ENCODE assay signal across 24 cellular contexts in the genomic region with DNA sequence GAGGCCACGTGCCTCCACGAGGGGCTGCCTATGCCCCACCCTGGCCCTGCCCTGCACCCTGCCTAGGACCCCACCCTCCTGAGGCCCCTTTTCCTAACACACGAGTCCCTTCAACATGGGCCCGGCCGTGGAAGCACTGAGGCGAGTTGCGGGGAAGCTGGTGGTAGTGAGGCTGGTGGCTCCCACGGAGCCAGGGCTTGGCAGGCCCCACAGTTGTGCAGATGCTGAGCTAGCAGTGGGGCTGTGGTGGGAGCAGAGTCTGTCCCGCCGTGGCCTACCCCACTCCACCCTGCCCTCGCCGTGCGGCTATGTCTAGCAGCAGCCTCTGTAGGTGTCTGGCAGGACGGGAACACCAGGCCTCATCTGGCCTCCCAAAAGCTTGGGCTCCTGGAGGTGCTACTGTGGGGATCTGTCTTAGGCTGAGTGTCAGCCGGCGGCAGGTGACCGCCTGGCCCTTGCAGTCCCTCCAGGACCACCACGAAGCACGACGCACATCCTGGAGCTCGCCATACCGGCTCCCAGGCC. TPM values are rescaled to one million over a fixed set of nuclear protein-coding genes. Genes with fewer than 3 reads are reported as not detected.
"Had no signal": no experiment of that assay in that cellular context is flagged by ENCODE, and none has a peak within 500 bp of the region (broad histone marks: within the 10 kb centered on the region; RNA-seq: fewer than 3 reads in every experiment).

No MANE protein-coding gene starts in this region.

- H3K27ac ChIP-seq: colonic mucosa, esophagus squamous epithelium, lower lobe of right lung, prostate gland, right atrium auricular region, sigmoid colon, suprapubic skin, transverse colon, upper lobe of right lung, uterus had no signal

- H3K27me3 ChIP-seq: colonic mucosa, esophagus squamous epithelium, right atrium auricular region, sigmoid colon, suprapubic skin, transverse colon, upper lobe of right lung, uterus had no signal

- H3K27ac Mint-ChIP-seq: natural killer cell treated with Interleukin-12 subunit alpha and Interleukin-12 subunit beta and Interleukin-15 and Interleukin-18, amount 100 ng/mL, for 72 hours; stimulated activated effector memory CD8-positive, alpha-beta T cell treated with anti-CD3 and anti-CD28 coated beads, Interleukin-12 subunit alpha, Interleukin-12 subunit beta, amount 100 ng/mL, for 72 hours had no signal

- H3K9me3 Mint-ChIP-seq: neural crest cell; stimulated activated naive CD8-positive, alpha-beta T cell treated with anti-CD3 and anti-CD28 coated beads, Interleukin-15, Interleukin-2, amounts not matched to agents 100 ng/mL and 50 ng/mL, for 24 hours had no signal

- H3K9me3 ChIP-seq: prostate gland, upper lobe of right lung, uterus had no signal

- H3K27me3 Mint-ChIP-seq: natural killer cell treated with Interleukin-12 subunit alpha and Interleukin-12 subunit beta and Interleukin-15 and Interleukin-18, amount 100 ng/mL, for 72 hours; stimulated activated naive CD8-positive, alpha-beta T cell treated with anti-CD3 and anti-CD28 coated beads, Interleukin-15, Interleukin-2, amounts not matched to agents 100 ng/mL and 50 ng/mL, for 24 hours had no signal

- H3K4me3 Mint-ChIP-seq: natural killer cell treated with Interleukin-12 subunit alpha and Interleukin-12 subunit beta and Interleukin-15 and Interleukin-18, amount 100 ng/mL, for 72 hours; neural crest cell; stimulated activated effector memory CD8-positive, alpha-beta T cell treated with anti-CD3 and anti-CD28 coated beads, Interleukin-12 subunit alpha, Interleukin-12 subunit beta, amount 100 ng/mL, for 72 hours; stimulated activated naive CD8-positive, alpha-beta T cell treated with anti-CD3 and anti-CD28 coated beads, Interleukin-15, Interleukin-2, amounts not matched to agents 100 ng/mL and 50 ng/mL, for 24 hours had no signal

- FAIRE-seq: endothelial cell of umbilical vein, keratinocyte had no signal

- H3K4me1 ChIP-seq: colonic mucosa, esophagus squamous epithelium, lower lobe of right lung, prostate gland, right atrium auricular region, sigmoid colon, suprapubic skin, transverse colon, upper lobe of right lung, uterus had no signal

- DNase-seq: colonic mucosa; dermis blood vessel endothelial cell; effector memory CD4-positive, alpha-beta T cell; esophagus squamous epithelium; foreskin melanocyte; hypothalamus; left ventricle myocardium superior; lower lobe of right lung; nucleus accumbens; sigmoid colon; stimulated activated CD4-positive, alpha-beta T cell treated with anti-CD3 and anti-CD28 coated beads, Interleukin-2, amount 100 ng/mL, for 24 hours; stimulated activated CD4-positive, alpha-beta T cell treated with anti-CD3 and anti-CD28 coated beads, Interleukin-4, amount 100 ng/mL, for 24 hours; transverse colon; upper lobe of right lung; uterus had no signal

- H3K4me1 Mint-ChIP-seq: neural crest cell; stimulated activated effector memory CD8-positive, alpha-beta T cell treated with anti-CD3 and anti-CD28 coated beads, Interleukin-12 subunit alpha, Interleukin-12 subunit beta, amount 100 ng/mL, for 72 hours had no signal

- H3K36me3 ChIP-seq: colonic mucosa, prostate gland, uterus had no signal

- ATAC-seq: lower lobe of right lung; stimulated activated effector memory CD8-positive, alpha-beta T cell treated with anti-CD3 and anti-CD28 coated beads, Interleukin-12 subunit alpha, Interleukin-12 subunit beta, amount 100 ng/mL, for 72 hours; upper lobe of right lung had no signal

- H3K4me3 ChIP-seq: colonic mucosa, esophagus squamous epithelium, lower lobe of right lung, prostate gland, right atrium auricular region, sigmoid colon, suprapubic skin, transverse colon, upper lobe of right lung, uterus had no signal

RNA-seq across cellular contexts. Expression of gene FGFR3, which starts 53.0 kb away (rescaled TPM):
- total RNA-seq: natural killer cell treated with Interleukin-12 subunit alpha and Interleukin-12 subunit beta and Interleukin-15 and Interleukin-18, amount 100 ng/mL, for 72 hours had no signal
